Comparison of ENCODE assay signal across 8 cellular contexts in the genomic region with DNA sequence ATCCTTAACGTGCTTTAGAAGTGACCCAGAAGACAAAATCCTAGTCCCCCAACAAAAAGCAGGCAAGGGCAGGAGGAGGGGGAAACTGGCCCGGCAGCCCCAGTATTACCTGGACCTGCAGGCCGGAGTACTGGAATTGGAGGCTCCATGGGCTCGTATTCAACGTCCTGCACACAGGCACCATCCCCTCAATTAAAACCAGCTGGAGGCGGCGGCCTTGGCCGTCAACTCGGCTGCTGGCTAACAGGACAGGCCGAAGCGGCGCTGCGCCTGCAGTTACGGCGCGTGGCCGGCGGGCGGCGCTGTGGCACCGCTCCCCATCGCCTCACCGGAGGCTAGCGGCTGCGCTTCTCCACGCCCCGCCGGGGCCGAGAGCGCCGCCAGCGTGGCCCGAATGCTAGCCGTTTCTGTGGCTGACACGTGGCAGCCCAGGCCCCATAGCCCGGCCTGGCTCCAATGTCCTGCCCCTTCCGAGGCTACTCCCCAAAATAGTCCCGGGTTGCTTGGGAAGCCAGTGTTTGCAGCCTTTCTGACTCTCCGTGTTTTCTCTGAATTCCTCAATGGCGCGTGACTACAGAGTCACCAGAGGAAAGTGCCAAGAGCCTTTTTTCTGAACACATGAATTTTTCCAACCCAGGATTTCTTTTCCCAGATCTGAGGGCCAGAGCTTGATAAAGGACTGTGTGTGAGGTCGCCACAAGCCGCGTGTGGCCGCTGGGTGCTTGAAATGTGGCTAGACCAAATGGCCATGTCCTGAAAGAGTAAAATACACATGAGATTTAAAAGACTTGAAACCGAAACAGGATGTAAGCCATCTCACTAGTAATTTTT.
DNase-seq lines count a peak whose midpoint lies in the region; ATAC-seq, FAIRE-seq and TF ChIP-seq lines count a peak whose summit lies in the region.

No MANE protein-coding gene starts in this region.

- TF ChIP-seq CTCF in nephron (IDR thresholded peaks at IDR 0.05; ENCODE audit: unreplicated experiment in 3 of 3) = peak; percentile 100

- FAIRE-seq in RCC 7860 (lab: Jason Lieb, UNC) = peak; percentile 75

- DNase-seq in DMS79 (lab: John Stamatoyannopoulos, UW) = peak; percentile 63
- DNase-seq in RCC 7860 (ENCODE audit: low spot score) = peak; percentile 94
- DNase-seq in fibroblast of peridontal ligament (ENCODE audit: extremely low read depth) = peak; percentile 97
- DNase-seq in stimulated activated naive CD8-positive, alpha-beta T cell treated with anti-CD3 and anti-CD28 coated beads, Interleukin-15, Interleukin-2, amounts not matched to agents 100 U/mL and 50 U/mL, for 24 hours = peak; percentile 83

- H3K27me3 Mint-ChIP-seq in IgD-negative memory B cell (no peaks in the 10 kb centered on the region), nephron (ENCODE audit: low read depth) (no peaks in the 10 kb centered on the region)
- H3K27me3 Mint-ChIP-seq in activated T-helper 17 cell treated with anti-CD3 and anti-CD28 coated beads, Interleukin-2, amount 50 U/mL, for 72 hours = no peaks in the 10 kb centered on the region

- H3K4me1 Mint-ChIP-seq in IgD-negative memory B cell (peaks cover 10 to 13% (median 13%) of the 10 kb centered on the region in 3 donors), nephron (peaks cover 9% of the 10 kb centered on the region)
- H3K4me1 Mint-ChIP-seq in activated T-helper 17 cell treated with anti-CD3 and anti-CD28 coated beads, Interleukin-2, amount 50 U/mL, for 72 hours = peaks cover 8% of the 10 kb centered on the region

- H3K9me3 Mint-ChIP-seq in IgD-negative memory B cell (no peaks in the 10 kb centered on the region), nephron (peaks cover 4% of the 10 kb centered on the region)
- no peaks in the 10 kb centered on the region for H3K9me3 Mint-ChIP-seq in activated T-helper 17 cell treated with anti-CD3 and anti-CD28 coated beads, Interleukin-2, amount 50 U/mL, for 72 hours

- ATAC-seq in GM21576 (IDR thresholded peaks at IDR 0.05; ENCODE audit: unreplicated experiment) = peak; percentile 88
- peak; percentile 93 for ATAC-seq in activated T-helper 17 cell treated with anti-CD3 and anti-CD28 coated beads, Interleukin-2, amount 50 U/mL, for 72 hours (replicated peaks)
- ATAC-seq in stimulated activated naive CD8-positive, alpha-beta T cell treated with anti-CD3 and anti-CD28 coated beads, Interleukin-15, Interleukin-2, amounts not matched to agents 100 U/mL and 50 U/mL, for 24 hours = peak; percentile 94

- H3K36me3 Mint-ChIP-seq in IgD-negative memory B cell (no peaks in the 10 kb centered on the region), nephron (ENCODE audit: low read depth) (no peaks in the 10 kb centered on the region)
- H3K36me3 Mint-ChIP-seq in activated T-helper 17 cell treated with anti-CD3 and anti-CD28 coated beads, Interleukin-2, amount 50 U/mL, for 72 hours (ENCODE audit: low read depth) = peaks cover 7% of the 10 kb centered on the region

- H3K27ac Mint-ChIP-seq in IgD-negative memory B cell (peak overlapping the region; percentile 97 to 99 (median 98)), nephron (peak overlapping the region; percentile 93 to 95 (median 93))
- peak overlapping the region; percentile 97 for H3K27ac Mint-ChIP-seq in activated T-helper 17 cell treated with anti-CD3 and anti-CD28 coated beads, Interleukin-2, amount 50 U/mL, for 72 hours

- H3K4me3 Mint-ChIP-seq in IgD-negative memory B cell (peak overlapping the region; percentile 90 to 98 (median 94)), nephron (peak overlapping the region; percentile 76 to 93 (median 89))
- H3K4me3 Mint-ChIP-seq in activated T-helper 17 cell treated with anti-CD3 and anti-CD28 coated beads, Interleukin-2, amount 50 U/mL, for 72 hours = peak overlapping the region; percentile 83

Comparison
In these comparisons a context has a peak if more than half of its experiments do, and no peak if none do; other contexts are left out.
1. Peak in every context shown above with its lines: DNase-seq and ATAC-seq.